Comparison of ENCODE assay signal across 29 cellular contexts in the genomic region with DNA sequence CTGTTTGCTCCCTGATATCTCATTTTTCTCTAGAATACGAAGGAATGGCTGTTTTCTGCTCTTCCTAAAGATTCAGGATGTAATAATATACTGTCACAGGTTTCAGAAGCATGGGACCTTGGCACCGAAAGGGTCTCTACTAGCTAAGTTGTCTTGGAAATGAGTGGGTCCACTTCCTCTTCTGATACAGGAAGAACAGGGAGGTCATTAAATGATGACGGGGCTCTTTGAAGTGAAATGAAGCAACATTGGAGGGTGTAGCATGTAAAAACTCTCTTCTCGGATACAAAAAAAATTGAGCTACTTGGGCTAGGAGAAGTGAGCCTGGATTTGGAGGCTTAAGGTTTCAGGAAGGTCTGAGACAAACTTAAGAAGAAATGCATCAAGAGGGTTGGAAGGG.
DNase-seq lines count a peak whose midpoint lies in the region; ATAC-seq and TF ChIP-seq lines count a peak whose summit lies in the region.
"Had no signal": no experiment of that assay in that cellular context is flagged by ENCODE, and none has a peak within 500 bp of the region (broad histone marks: within the 10 kb centered on the region; RNA-seq: fewer than 3 reads in every experiment).

No MANE protein-coding gene starts in this region.

- H3K4me1 ChIP-seq in heart left ventricle = peaks cover 0 to 63% (median 9%) of the 10 kb centered on the region in 12 donors
- H3K4me1 ChIP-seq in left ventricle myocardium inferior = peaks cover 41% of the 10 kb centered on the region
- H3K4me1 ChIP-seq in OCI-LY3 (ENCODE audit: low read length) = peaks cover 20% of the 10 kb centered on the region
- H3K4me1 ChIP-seq: SJCRH30 had no signal

- no peaks in the 10 kb centered on the region for H4K20me1 ChIP-seq in OCI-LY3 (ENCODE audit: insufficient read depth, low read length)

- peak overlapping the region; percentile 29; the same call in 1 of the 2 replicates for H2AFZ ChIP-seq in OCI-LY3 (ENCODE audit: low read depth, low read length)

- H3K9me3 ChIP-seq in heart left ventricle (no peaks in the 10 kb centered on the region), left ventricle myocardium inferior (replicated peaks) (no peaks in the 10 kb centered on the region), OCI-LY3 (ENCODE audit: insufficient read depth, low read length) (no peaks in the 10 kb centered on the region)
- H3K9me3 ChIP-seq: heart right ventricle, sigmoid colon, SJCRH30, vagina had no signal

- TF ChIP-seq CTCF in heart left ventricle (IDR thresholded peaks at IDR 0.05) (no peak), left ventricle myocardium inferior (IDR thresholded peaks at IDR 0.05; ENCODE audit: borderline replicate concordance) (no peak), OCI-LY3 (IDR thresholded peaks at IDR 0.05; ENCODE audit: low read depth, low read length) (no peak)

- WGBS in heart left ventricle, 4 donors = 68 to 80% (median 73%) methylated on average over 4 of the region's 4 CpGs

- H3K36me3 Mint-ChIP-seq in activated T-helper 1 cell treated with anti-CD3 and anti-CD28 coated beads, Interleukin-12 subunit alpha, Interleukin-12 subunit beta, Interleukin-2, Interleukin-4 antibody, amounts not matched to agents 30 ng/mL and 10 ng/mL and 1 ng/mL, durations not matched to agents 14 hours and 24 hours and 36 hours (ENCODE audit: low read depth) = no peaks in the 10 kb centered on the region
- H3K36me3 Mint-ChIP-seq: activated CD4-positive, alpha-beta memory T cell treated with anti-CD3 and anti-CD28 coated beads for 36 hours had no signal

- no peaks in the 10 kb centered on the region for H3K4me1 Mint-ChIP-seq in activated T-helper 1 cell treated with anti-CD3 and anti-CD28 coated beads, Interleukin-12 subunit alpha, Interleukin-12 subunit beta, Interleukin-2, Interleukin-4 antibody, amounts not matched to agents 30 ng/mL and 10 ng/mL and 1 ng/mL, durations not matched to agents 14 hours and 24 hours and 36 hours (ENCODE audit: low read depth)

- 0 out of 2 replicates have a peak overlapping the region, but pooled peaks have one; percentile 7 for H3K4me2 ChIP-seq in OCI-LY3 (ENCODE audit: low read length)

- H3K9ac ChIP-seq in OCI-LY3 (ENCODE audit: low read length) = no peak overlapping the region

- peaks cover 2% of the 10 kb centered on the region for H3K27me3 Mint-ChIP-seq in activated T-helper 1 cell treated with anti-CD3 and anti-CD28 coated beads, Interleukin-12 subunit alpha, Interleukin-12 subunit beta, Interleukin-2, Interleukin-4 antibody, amounts not matched to agents 30 ng/mL and 10 ng/mL and 1 ng/mL, durations not matched to agents 14 hours and 24 hours and 36 hours (ENCODE audit: insufficient read depth)
- H3K27me3 Mint-ChIP-seq: activated CD4-positive, alpha-beta memory T cell treated with anti-CD3 and anti-CD28 coated beads for 36 hours; activated T-helper 17 cell treated with anti-CD3 and anti-CD28 coated beads, Interleukin-2, amount 50 U/mL, for 72 hours; IgD-negative memory B cell had no signal

- intact Hi-C loops in heart left ventricle (cut with DNase I) = no loop called here
- intact Hi-C loops in left ventricle myocardium inferior (cut with micrococcal nuclease) = no loop called here
- intact Hi-C loops in left ventricle myocardium superior (cut with micrococcal nuclease) = no loop called here
- intact Hi-C loops in activated T-helper 1 cell treated with anti-CD3 and anti-CD28 coated beads, Interleukin-12 subunit alpha, Interleukin-12 subunit beta, Interleukin-2, Interleukin-4 antibody, amounts not matched to agents 30 ng/mL and 10 ng/mL and 1 ng/mL, durations not matched to agents 14 hours and 24 hours and 36 hours (cut with micrococcal nuclease) = no loop called here

- DNase-seq in heart left ventricle = no peak
- DNase-seq in left ventricle myocardium inferior = no peak
- DNase-seq in left ventricle myocardium superior = no peak
- no peak for DNase-seq in central memory CD4-positive, alpha-beta T cell
- no peak for DNase-seq in occipital lobe (lab: John Stamatoyannopoulos, UW)
- no peak for DNase-seq in NCI-H345 treated with DMSO at 0.1 percent for 48 hours (lab: John Stamatoyannopoulos, UW; ENCODE audit: unreplicated experiment)
- no peak for DNase-seq in activated T-helper 1 cell treated with anti-CD3 and anti-CD28 coated beads, Interleukin-12 subunit alpha, Interleukin-12 subunit beta, Interleukin-2, Interleukin-4 antibody, amounts not matched to agents 30 ng/mL and 10 ng/mL and 1 ng/mL, durations not matched to agents 14 hours and 24 hours and 36 hours (ENCODE audit: low spot score)
- DNase-seq: activated CD4-positive, alpha-beta memory T cell treated with anti-CD3 and anti-CD28 coated beads for 36 hours; activated CD8-positive, alpha-beta memory T cell treated with anti-CD3 and anti-CD28 coated beads, Interleukin-2, amount 50 U/mL, for 4 hours; activated naive CD4-positive, alpha-beta T cell treated with anti-CD3 and anti-CD28 coated beads, Interleukin-2, amount 50 U/mL, for 16 hours; amygdala; GOT3; heart right ventricle; HFFc6; kidney glomerular epithelial cell; NCI-H1417 treated with DMSO at 0.1 percent for 48 hours; posterior cingulate gyrus; sigmoid colon; SJCRH30; stimulated activated CD4-positive, alpha-beta T cell treated with anti-CD3 and anti-CD28 coated beads, Interleukin-15, amount 100 ng/mL, for 24 hours; stimulated activated naive CD4-positive, alpha-beta T cell; T-helper 1 cell had no signal

- ATAC-seq in heart left ventricle = peak in 3 of 4 donors; percentile 49 to 61 (median 53)
- ATAC-seq in left ventricle myocardium superior = peak; percentile 43
- ATAC-seq: activated CD4-positive, CD25-positive, alpha-beta regulatory T cell treated with anti-CD3 and anti-CD28 coated beads, Interleukin-2, amount 50 U/mL, for 24 hours; activated T-helper 17 cell treated with anti-CD3 and anti-CD28 coated beads, Interleukin-2, amount 50 U/mL, for 72 hours; Panc1 had no signal

- TF ChIP-seq POLR2A in heart left ventricle (IDR thresholded peaks at IDR 0.05) = no peak

- H3K79me2 ChIP-seq in OCI-LY3 (ENCODE audit: low read length) = no peaks in the 10 kb centered on the region

- H3K27ac Mint-ChIP-seq in activated T-helper 1 cell treated with anti-CD3 and anti-CD28 coated beads, Interleukin-12 subunit alpha, Interleukin-12 subunit beta, Interleukin-2, Interleukin-4 antibody, amounts not matched to agents 30 ng/mL and 10 ng/mL and 1 ng/mL, durations not matched to agents 14 hours and 24 hours and 36 hours = no peak overlapping the region
- H3K27ac Mint-ChIP-seq: activated CD4-positive, alpha-beta memory T cell treated with anti-CD3 and anti-CD28 coated beads for 36 hours; activated T-helper 17 cell treated with anti-CD3 and anti-CD28 coated beads, Interleukin-2, amount 50 U/mL, for 72 hours; HFFc6; IgD-negative memory B cell had no signal

- H3K4me3 ChIP-seq in heart left ventricle (no peak overlapping the region), left ventricle myocardium inferior (no peak overlapping the region), OCI-LY3 (ENCODE audit: low read length) (no peak overlapping the region)
- H3K4me3 ChIP-seq: coronary artery, heart right ventricle, sigmoid colon, SJCRH30, vagina had no signal

- H3K27ac ChIP-seq in heart left ventricle (peak overlapping the region in 1 of 12 donors; percentile 79), left ventricle myocardium inferior (replicated peaks) (no peak overlapping the region), OCI-LY3 (ENCODE audit: low read length) (no peak overlapping the region)
- H3K27ac ChIP-seq: SJCRH30, vagina had no signal

- H3K9me3 Mint-ChIP-seq in activated T-helper 1 cell treated with anti-CD3 and anti-CD28 coated beads, Interleukin-12 subunit alpha, Interleukin-12 subunit beta, Interleukin-2, Interleukin-4 antibody, amounts not matched to agents 30 ng/mL and 10 ng/mL and 1 ng/mL, durations not matched to agents 14 hours and 24 hours and 36 hours = no peaks in the 10 kb centered on the region
- H3K9me3 Mint-ChIP-seq: activated CD4-positive, alpha-beta memory T cell treated with anti-CD3 and anti-CD28 coated beads for 36 hours; activated T-helper 17 cell treated with anti-CD3 and anti-CD28 coated beads, Interleukin-2, amount 50 U/mL, for 72 hours; HFFc6; IgD-negative memory B cell had no signal

- no peak overlapping the region for H3K4me3 Mint-ChIP-seq in activated T-helper 1 cell treated with anti-CD3 and anti-CD28 coated beads, Interleukin-12 subunit alpha, Interleukin-12 subunit beta, Interleukin-2, Interleukin-4 antibody, amounts not matched to agents 30 ng/mL and 10 ng/mL and 1 ng/mL, durations not matched to agents 14 hours and 24 hours and 36 hours
- H3K4me3 Mint-ChIP-seq: activated CD4-positive, alpha-beta memory T cell treated with anti-CD3 and anti-CD28 coated beads for 36 hours; activated T-helper 17 cell treated with anti-CD3 and anti-CD28 coated beads, Interleukin-2, amount 50 U/mL, for 72 hours; HFFc6; IgD-negative memory B cell had no signal

- H3K27me3 ChIP-seq in heart left ventricle (no peaks in the 10 kb centered on the region), left ventricle myocardium inferior (ENCODE audit: low read depth) (no peaks in the 10 kb centered on the region), OCI-LY3 (ENCODE audit: low read depth, low read length) (no peaks in the 10 kb centered on the region)
- H3K27me3 ChIP-seq: heart right ventricle, sigmoid colon, SJCRH30, vagina had no signal

- no peaks in the 10 kb centered on the region for H3K36me3 ChIP-seq in heart left ventricle
- H3K36me3 ChIP-seq in left ventricle myocardium inferior = no peaks in the 10 kb centered on the region
- no peaks in the 10 kb centered on the region for H3K36me3 ChIP-seq in OCI-LY3 (replicated peaks; ENCODE audit: low read depth, low read length)
- H3K36me3 ChIP-seq: heart right ventricle, sigmoid colon, SJCRH30, vagina had no signal
